ENCODE assay signal across 9 cellular contexts in genomic region chr6:19851273-19852089, GRCh38. TPM values are rescaled to one million over a fixed set of nuclear protein-coding genes. Genes with fewer than 3 reads are reported as not detected.
DNase-seq lines count a peak whose midpoint lies in the region; ATAC-seq and TF ChIP-seq lines count a peak whose summit lies in the region.
"Had no signal": no experiment of that assay in that cellular context is flagged by ENCODE, and none has a peak within 500 bp of the region (broad histone marks: within the 10 kb centered on the region; RNA-seq: fewer than 3 reads in every experiment).

No MANE protein-coding gene starts in this region.

- DNase-seq in 8988T (peak; percentile 80), NCI-H1105 (lab: John Stamatoyannopoulos, UW) (peak; percentile 81), SKM-1 (lab: John Stamatoyannopoulos, UW; ENCODE audit: unreplicated experiment) (peak; percentile 16), foreskin fibroblast (peak; percentile 53 to 77), osteocyte (ENCODE audit: extremely low spot score, unreplicated experiment) (no peak)

- H3K27ac Mint-ChIP-seq in osteocyte (ENCODE audit: unreplicated experiment): peak overlapping the region; percentile 77

- no peaks in the 10 kb centered on the region for H3K36me3 Mint-ChIP-seq in osteocyte (ENCODE audit: unreplicated experiment)

- ATAC-seq in GM18907 (IDR thresholded peaks at IDR 0.05; ENCODE audit: unreplicated experiment) (peak; percentile 64), HG02610 (IDR thresholded peaks at IDR 0.05; ENCODE audit: unreplicated experiment) (no peak), HG03025 (IDR thresholded peaks at IDR 0.05; ENCODE audit: low FRiP score, unreplicated experiment) (no peak)

- no peaks in the 10 kb centered on the region for H3K9me3 Mint-ChIP-seq in osteocyte (ENCODE audit: unreplicated experiment)
- H3K9me3 Mint-ChIP-seq: central memory CD8-positive, alpha-beta T cell had no signal

- no peaks in the 10 kb centered on the region for H3K27me3 Mint-ChIP-seq in osteocyte (ENCODE audit: unreplicated experiment)

- TF ChIP-seq CTCF in foreskin fibroblast (IDR thresholded peaks at IDR 0.05; ENCODE audit: low read depth, low read length) (peak; percentile 93), osteocyte (IDR thresholded peaks at IDR 0.05) (peak; percentile 96)

- H3K4me3 ChIP-seq in foreskin fibroblast (ENCODE audit: low read depth in 1 of 2, low read length in 2 of 2): no peak overlapping the region

- H3K4me1 Mint-ChIP-seq in osteocyte (ENCODE audit: unreplicated experiment): peaks cover 33% of the 10 kb centered on the region
- H3K4me1 Mint-ChIP-seq: central memory CD8-positive, alpha-beta T cell had no signal

- peak overlapping the region; percentile 36 for H3K4me3 Mint-ChIP-seq in osteocyte (ENCODE audit: unreplicated experiment)
- H3K4me3 Mint-ChIP-seq: central memory CD8-positive, alpha-beta T cell had no signal

RNA-seq across cellular contexts. Expression of gene ID4, which starts 14.3 kb away (rescaled TPM):
- total RNA-seq in osteocyte: 42.5 and 46.8 TPM in 2 replicates
